ENCODE assay signal across 8 cellular contexts in genomic region chr9:127981559-127982121, GRCh38. TPM values are rescaled to one million over a fixed set of nuclear protein-coding genes. Genes with fewer than 3 reads are reported as not detected.
DNase-seq lines count a peak whose midpoint lies in the region; ATAC-seq and TF ChIP-seq lines count a peak whose summit lies in the region.

No MANE protein-coding gene starts in this region.

- H3K9ac ChIP-seq in muscle layer of colon (ENCODE audit: low read length), result peak overlapping the region; percentile 60

- peak overlapping the region; percentile 66 for H3K4me3 ChIP-seq in Jurkat, Clone E6-1 (ENCODE audit: low read length)
- H3K4me3 ChIP-seq in cardiac fibroblast (replicated peaks in 1 of 2; ENCODE audit: low read depth in 2 of 2, low read length in 2 of 2) (peak overlapping the region; percentile 35 to 53), muscle layer of colon (ENCODE audit: low read depth in 1 of 2, low read length in 2 of 2) (peak overlapping the region; percentile 61 to 66)

- no peak for ATAC-seq in GM19328 (IDR thresholded peaks at IDR 0.05; ENCODE audit: unreplicated experiment)
- ATAC-seq in HG02973 (IDR thresholded peaks at IDR 0.05; ENCODE audit: unreplicated experiment), result no peak

- TF ChIP-seq CTCF in 22Rv1 (IDR thresholded peaks at IDR 0.05) (no peak), cardiac fibroblast (IDR thresholded peaks at IDR 0.05; ENCODE audit: low read depth, low read length) (no peak)

- no peak for DNase-seq in Jurkat, Clone E6-1 (ENCODE audit: low read depth, low spot score)
- DNase-seq in cardiac fibroblast (ENCODE audit: low read depth in 2 of 2) (no peak), SHP77 treated with DMSO at 0.1 percent for 48 hours (lab: John Stamatoyannopoulos, UW) (no peak), GDM1 (lab: John Stamatoyannopoulos, UW) (no peak)

- H3K36me3 ChIP-seq in muscle layer of colon (ENCODE audit: insufficient read depth, low read length), result no peaks in the 10 kb centered on the region

- H3K27ac ChIP-seq in 22Rv1, result peak overlapping the region; percentile 82
- peak overlapping the region; percentile 99 for H3K27ac ChIP-seq in muscle layer of colon (ENCODE audit: low read depth, low read length)

- no peaks in the 10 kb centered on the region for H3K9me3 ChIP-seq in muscle layer of colon (ENCODE audit: low read length)

- H3K27me3 ChIP-seq in muscle layer of colon (ENCODE audit: control insufficient read depth in 1 of 2, insufficient read depth in 2 of 2, low read length in 2 of 2), result no peaks in the 10 kb centered on the region

- H3K4me1 ChIP-seq in muscle layer of colon (ENCODE audit: insufficient read depth, low read length), result peaks cover 24% of the 10 kb centered on the region

RNA-seq across cellular contexts. Expression of gene EEIG1, which starts 0.9 kb away (rescaled TPM):
- polyA plus RNA-seq in Jurkat, Clone E6-1 (2012; ENCODE audit: insufficient read depth, insufficient read length), result 20.4 TPM

RNA-seq across cellular contexts. Expression of gene DPM2, which starts 44.0 kb away (rescaled TPM):
- polyA plus RNA-seq in Jurkat, Clone E6-1 (2012; ENCODE audit: insufficient read depth, insufficient read length), result 61.5 TPM

RNA-seq across cellular contexts. Expression of gene PIP5KL1, which starts 51.1 kb away (rescaled TPM):
- 6.5 TPM for polyA plus RNA-seq in Jurkat, Clone E6-1 (2012; ENCODE audit: insufficient read depth, insufficient read length)
